ENCODE assay signal across 22 cellular contexts in the genomic region with DNA sequence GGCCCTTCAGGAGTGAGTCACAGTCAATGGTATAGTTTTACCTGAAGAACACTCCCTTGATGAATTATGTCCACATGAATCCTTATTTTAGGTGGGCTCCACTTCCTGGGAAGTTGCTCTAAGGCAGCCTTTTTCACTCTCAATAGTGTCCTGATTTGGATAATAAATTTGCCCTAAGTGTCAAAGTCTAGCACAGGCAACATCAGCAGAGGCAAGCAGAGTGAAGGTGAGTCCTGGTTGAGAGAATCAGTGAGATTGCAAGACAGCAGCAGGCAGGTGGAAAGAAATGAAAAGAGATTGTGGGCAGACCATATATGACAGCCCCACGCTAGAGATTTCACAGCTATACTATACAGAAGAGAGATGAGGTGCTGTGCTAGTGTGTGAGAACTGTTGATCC.
DNase-seq lines count a peak whose midpoint lies in the region; ATAC-seq, FAIRE-seq and TF ChIP-seq lines count a peak whose summit lies in the region.
"Had no signal": no experiment of that assay in that cellular context is flagged by ENCODE, and none has a peak within 500 bp of the region (broad histone marks: within the 10 kb centered on the region; RNA-seq: fewer than 3 reads in every experiment).

No MANE protein-coding gene starts in this region.

- no peaks in the 10 kb centered on the region for H3K27me3 ChIP-seq in PC-9 (ENCODE audit: insufficient read depth, low read depth)
- no peaks in the 10 kb centered on the region for H3K27me3 ChIP-seq in heart left ventricle
- H3K27me3 ChIP-seq: BE2C, BLaER1 had no signal

- ATAC-seq in heart left ventricle, result no peak
- ATAC-seq: CD8-positive, alpha-beta T cell had no signal

- H4K20me1 ChIP-seq in PC-9 (ENCODE audit: insufficient read depth), result no peaks in the 10 kb centered on the region
- H4K20me1 ChIP-seq: BLaER1 had no signal

- no peaks in the 10 kb centered on the region for H3K36me3 ChIP-seq in PC-9 (ENCODE audit: low read depth)
- no peaks in the 10 kb centered on the region for H3K36me3 ChIP-seq in heart left ventricle
- H3K36me3 ChIP-seq: BE2C, BLaER1 had no signal

- H3F3A ChIP-seq in PC-9 (ENCODE audit: insufficient read depth, low read depth), result no peaks in the 10 kb centered on the region

- H3K27ac ChIP-seq in PC-9, result no peak overlapping the region
- no peak overlapping the region for H3K27ac ChIP-seq in heart left ventricle
- H3K27ac ChIP-seq: BLaER1 had no signal

- no peak for TF ChIP-seq POLR2A in heart left ventricle (IDR thresholded peaks at IDR 0.05)

- FAIRE-seq in HTR-8/SVneo (lab: Jason Lieb, UNC) (peak; percentile 23), RCC 7860 (lab: Jason Lieb, UNC) (no peak)
- FAIRE-seq: A204.1, D721Med, G401.6, GM12891, GM19239 had no signal

- H3K79me2 ChIP-seq in PC-9 (ENCODE audit: low read depth), result no peaks in the 10 kb centered on the region

- H2AFZ ChIP-seq in PC-9, result peak overlapping the region; percentile 20; the same call in 1 of the 2 replicates

- H3K9me2 ChIP-seq in PC-9 (ENCODE audit: insufficient read depth), result no peaks in the 10 kb centered on the region; the same call in 1 of the 2 replicates

- 73 to 82% (median 77%) methylated on average over 1 of the region's 1 CpG for WGBS in heart left ventricle, 4 donors

- H3K4me2 ChIP-seq in PC-9, result no peak overlapping the region
- H3K4me2 ChIP-seq: BLaER1 had no signal

- H3K4me3 ChIP-seq in PC-9, result no peak overlapping the region
- no peak overlapping the region for H3K4me3 ChIP-seq in heart left ventricle
- H3K4me3 ChIP-seq: BLaER1 had no signal

- BruUV-seq in PC-9 (replicated peaks; lab: Mats Ljungman, UMichigan), result no TSS peak

- CTCF ChIA-PET in PC-9 (lab: Charles Lee), result no interaction called here

- POLR2A ChIA-PET in PC-9 (lab: Charles Lee; ENCODE audit: unreplicated experiment), result no interaction called here

- intact Hi-C loops in PC-9 (cut with micrococcal nuclease; ENCODE audit: unreplicated experiment) (no loop called here), heart left ventricle (cut with DNase I) (no loop called here)

- no peak for DNase-seq in HTR-8/SVneo (ENCODE audit: insufficient read length, low spot score)
- DNase-seq in PC-9, result no peak
- peak; percentile 6 for DNase-seq in left kidney (ENCODE audit: low read depth, low spot score)
- no peak for DNase-seq in heart left ventricle
- no peak for DNase-seq in H4 (ENCODE audit: low spot score)
- no peak for DNase-seq in RCC 7860 (ENCODE audit: low spot score)
- DNase-seq: 8988T; ACHN; BE2C; C1 segment of cervical spinal cord; Caco-2; Calu3; CD4-positive, alpha-beta T cell; CD8-positive, alpha-beta T cell; DMS79 treated with DMSO at 0.1 percent for 48 hours; GF-D8 had no signal

- no peaks in the 10 kb centered on the region for H3K4me1 ChIP-seq in PC-9 (replicated peaks; ENCODE audit: insufficient read depth)
- no peaks in the 10 kb centered on the region for H3K4me1 ChIP-seq in heart left ventricle
- H3K4me1 ChIP-seq: BE2C, BLaER1, Caco-2 had no signal

- TF ChIP-seq CTCF in PC-9 (conservative IDR thresholded peaks at IDR 0.05) (no peak), heart left ventricle (IDR thresholded peaks at IDR 0.05) (no peak)

- H3K9me3 ChIP-seq in PC-9 (ENCODE audit: insufficient read depth, low read depth) (no peaks in the 10 kb centered on the region), heart left ventricle (no peaks in the 10 kb centered on the region)
- H3K9me3 ChIP-seq: BE2C, BLaER1, Caco-2 had no signal
